ENCODE assay signal across 13 cellular contexts in genomic region chr2:58734365-58734764, GRCh38.
A peak's percentile ranks its signal among the peaks of the same experiment; 100 is the strongest.
DNase-seq lines count a peak whose midpoint lies in the region; ATAC-seq lines count a peak whose summit lies in the region.
"Had no signal": no experiment of that assay in that cellular context is flagged by ENCODE, and none has a peak within 500 bp of the region (broad histone marks: within the 10 kb centered on the region; RNA-seq: fewer than 3 reads in every experiment).

No MANE protein-coding gene starts in this region.

- ATAC-seq in GM21360 (IDR thresholded peaks at IDR 0.05; ENCODE audit: unreplicated experiment): no peak
- ATAC-seq: CD8-positive, alpha-beta T cell had no signal

- WGBS in mesenchymal stem cell: 80% methylated on average over 1 of the region's 1 CpG

- no peak overlapping the region for H3K23ac ChIP-seq in mesenchymal stem cell (ENCODE audit: low read length in 2 of 2)

- H3K27me3 ChIP-seq in mesenchymal stem cell (ENCODE audit: control insufficient read depth in 1 of 2, insufficient read depth in 1 of 2, low read length in 2 of 2): no peaks in the 10 kb centered on the region

- H3K4ac ChIP-seq in mesenchymal stem cell (ENCODE audit: low read depth in 1 of 2, low read length in 2 of 2): no peak overlapping the region

- H2AFZ ChIP-seq in mesenchymal stem cell (ENCODE audit: low read depth, low read length): no peak overlapping the region

- no peak overlapping the region for H3K18ac ChIP-seq in mesenchymal stem cell (ENCODE audit: low read depth in 1 of 2, low read length in 2 of 2)

- no peak overlapping the region for H3K14ac ChIP-seq in mesenchymal stem cell (ENCODE audit: low read length in 2 of 2)

- H2BK120ac ChIP-seq in mesenchymal stem cell (ENCODE audit: low read depth, low read length): no peak overlapping the region

- H3K27ac ChIP-seq in mesenchymal stem cell (ENCODE audit: low read length, poor library complexity, severe bottlenecking): no peak overlapping the region

- no peak overlapping the region for H3K9ac ChIP-seq in mesenchymal stem cell (ENCODE audit: low read length)

- H3K9me3 ChIP-seq in mesenchymal stem cell (ENCODE audit: control insufficient read depth, low read length): no peaks in the 10 kb centered on the region

- H2BK15ac ChIP-seq in mesenchymal stem cell (ENCODE audit: low read depth, poor library complexity, severe bottlenecking): no peak overlapping the region

- H3K4me1 ChIP-seq in mesenchymal stem cell (ENCODE audit: control insufficient read depth, insufficient read depth, low read depth, low read length): no peaks in the 10 kb centered on the region

- H2BK5ac ChIP-seq in mesenchymal stem cell (ENCODE audit: low read depth, low read length, poor library complexity, severe bottlenecking): no peak overlapping the region

- DNase-seq in NCI-H1436 treated with DMSO at 0.1 percent for 48 hours (lab: John Stamatoyannopoulos, UW): peak; percentile 14
- no peak for DNase-seq in NCI-H1436 (lab: John Stamatoyannopoulos, UW)
- peak; percentile 20 for DNase-seq in NCI-H1105 (lab: John Stamatoyannopoulos, UW)
- DNase-seq in amniotic epithelial cell (ENCODE audit: low read depth): peak; percentile 43
- DNase-seq in mesenchymal stem cell: peak; percentile 31
- DNase-seq in DMS79 (lab: John Stamatoyannopoulos, UW): no peak
- no peak for DNase-seq in glomerular visceral epithelial cell (ENCODE audit: extremely low spot score)
- DNase-seq: activated naive CD4-positive, alpha-beta T cell treated with anti-CD3 and anti-CD28 coated beads for 36 hours; caudate nucleus; CD8-positive, alpha-beta T cell; KG1; NCI-H774 had no signal

- H2BK12ac ChIP-seq in mesenchymal stem cell (ENCODE audit: low read length in 2 of 2): no peak overlapping the region

- H4K91ac ChIP-seq in mesenchymal stem cell (ENCODE audit: low read length): no peak overlapping the region

- H4K8ac ChIP-seq in mesenchymal stem cell (ENCODE audit: low read length): no peak overlapping the region

- H3K4me2 ChIP-seq in mesenchymal stem cell (ENCODE audit: low read length, poor library complexity, severe bottlenecking): no peak overlapping the region

- H3K79me1 ChIP-seq in mesenchymal stem cell (replicated peaks; ENCODE audit: low read length, poor library complexity, severe bottlenecking): no peaks in the 10 kb centered on the region

- no peak overlapping the region for H3K4me3 ChIP-seq in mesenchymal stem cell (ENCODE audit: insufficient read depth in 1 of 2, low read depth in 1 of 2, low read length in 2 of 2)

- H2AK5ac ChIP-seq in mesenchymal stem cell (ENCODE audit: low read length, severe bottlenecking): no peak overlapping the region

- H3K36me3 ChIP-seq in mesenchymal stem cell (ENCODE audit: control insufficient read depth in 1 of 2, insufficient read depth in 2 of 2, low read depth in 1 of 2, low read length in 2 of 2): no peaks in the 10 kb centered on the region

Comparison
In these comparisons a context has a peak if more than half of its experiments do, and no peak if none do; other contexts are left out.
1. DNase-seq: peak in NCI-H1436 treated with DMSO at 0.1 percent for 48 hours (single experiment), NCI-H1105 (single experiment), amniotic epithelial cell (single experiment) and mesenchymal stem cell (single experiment); none in NCI-H1436 (single experiment), DMS79 (single experiment) and glomerular visceral epithelial cell (single experiment).